In genomic region chr1:18108313-18109057, GRCh38 we compare ENCODE assay signal across 12 cellular contexts. TPM values are rescaled to one million over a fixed set of nuclear protein-coding genes. Genes with fewer than 3 reads are reported as not detected.
A peak's percentile ranks its signal among the peaks of the same experiment; 100 is the strongest.
DNase-seq lines count a peak whose midpoint lies in the region; ATAC-seq, FAIRE-seq and TF ChIP-seq lines count a peak whose summit lies in the region.
"Had no signal": no experiment of that assay in that cellular context is flagged by ENCODE, and none has a peak within 500 bp of the region (broad histone marks: within the 10 kb centered on the region; RNA-seq: fewer than 3 reads in every experiment).

No MANE protein-coding gene starts in this region.

- H3K4me1 ChIP-seq in left ventricle myocardium inferior, result peaks cover 29% of the 10 kb centered on the region
- peaks cover 7 to 10% of the 10 kb centered on the region in 2 donors for H3K4me1 ChIP-seq in ascending aorta

- H3K4me3 Mint-ChIP-seq in mesothelial cell of epicardium, result peak overlapping the region; percentile 18

- no peaks in the 10 kb centered on the region for H3K9me3 Mint-ChIP-seq in mesothelial cell of epicardium

- H3K36me3 ChIP-seq in left ventricle myocardium inferior (no peaks in the 10 kb centered on the region), ascending aorta (no peaks in the 10 kb centered on the region)

- no peak overlapping the region for H3K27ac Mint-ChIP-seq in mesothelial cell of epicardium
- H3K27ac Mint-ChIP-seq: CD14-positive monocyte had no signal

- ATAC-seq in left cardiac atrium (no peak), GM21381 (IDR thresholded peaks at IDR 0.05; ENCODE audit: unreplicated experiment) (no peak)

- FAIRE-seq in urothelium cell line (lab: Jason Lieb, UNC), result peak; percentile 58

- H3K27ac ChIP-seq in left ventricle myocardium inferior (replicated peaks), result no peak overlapping the region
- no peak overlapping the region for H3K27ac ChIP-seq in ascending aorta
- H3K27ac ChIP-seq: epithelial cell of prostate had no signal

- DNase-seq in left ventricle myocardium inferior (no peak), left cardiac atrium (no peak), ascending aorta (ENCODE audit: low spot score in 2 of 2) (no peak), mesothelial cell of epicardium (ENCODE audit: low spot score in 2 of 2, unreplicated experiment in 2 of 2) (no peak), urothelium cell line (ENCODE audit: low spot score) (no peak), globus pallidus (ENCODE audit: low spot score) (no peak), GM20000 (ENCODE audit: low spot score) (no peak)

- TF ChIP-seq CTCF in left ventricle myocardium inferior (IDR thresholded peaks at IDR 0.05; ENCODE audit: borderline replicate concordance), result no peak
- TF ChIP-seq CTCF in ascending aorta (IDR thresholded peaks at IDR 0.05), result no peak
- no peak for TF ChIP-seq CTCF in mesothelial cell of epicardium (IDR thresholded peaks at IDR 0.05; ENCODE audit: unreplicated experiment)
- TF ChIP-seq CTCF in GM20000 (IDR thresholded peaks at IDR 0.05; ENCODE audit: extremely low read depth, missing control alignments), result no peak

- H3K27me3 ChIP-seq in left ventricle myocardium inferior (ENCODE audit: low read depth) (peaks cover 100% of the 10 kb centered on the region), ascending aorta (peaks cover 3% of the 10 kb centered on the region)

- H3K4me1 Mint-ChIP-seq in mesothelial cell of epicardium, result peaks cover 19% of the 10 kb centered on the region

- H3K4me3 ChIP-seq in left ventricle myocardium inferior (peak overlapping the region; percentile 50), ascending aorta (peak overlapping the region; percentile 30 to 53)

- intact Hi-C loops in left ventricle myocardium inferior (cut with micrococcal nuclease) (no loop called here), left cardiac atrium (cut with DNase I) (loop anchor here (10.0 kb wide), 2 partner anchors 184 to 454 kb away; no protein-coding TSS in a partner anchor), ascending aorta (cut with DNase I) (loop anchor here (10.0 kb wide), 1 partner anchor 454 kb away; no protein-coding TSS in a partner anchor)

- H3K27me3 Mint-ChIP-seq in mesothelial cell of epicardium (ENCODE audit: low read depth), result peaks cover 95% of the 10 kb centered on the region

- H3K36me3 Mint-ChIP-seq in mesothelial cell of epicardium, result no peaks in the 10 kb centered on the region
- H3K36me3 Mint-ChIP-seq: CD14-positive monocyte had no signal

- H3K9me3 ChIP-seq in left ventricle myocardium inferior (replicated peaks), result no peaks in the 10 kb centered on the region
- H3K9me3 ChIP-seq in ascending aorta, result no peaks in the 10 kb centered on the region

RNA-seq across cellular contexts. Expression of gene IGSF21, which starts 0.9 kb away (rescaled TPM):
- 0.47 TPM for total RNA-seq in left ventricle myocardium inferior
- 1 to 10 TPM; 1.0 to 3.0 TPM for total RNA-seq in left cardiac atrium
- 2.4 TPM for total RNA-seq in ascending aorta
- not detected in 3 replicates for total RNA-seq in mesothelial cell of epicardium
- total RNA-seq: HT-29, myocyte had no signal
